Comparison of ENCODE assay signal across 1 cellular context in genomic region chr13:99926014-99926731, GRCh38.
TF ChIP-seq lines count a peak whose summit lies in the region.

No MANE protein-coding gene starts in this region.

TF ChIP-seq in K562, 482 proteins besides CTCF, POLR2A, EP300 and RAD21 (continued from another document):
- TF ChIP-seq MGA (IDR thresholded peaks at IDR 0.05) (peak; percentile 76), E2F1 (CRISPR knock-in tag; IDR thresholded peaks at IDR 0.05) (no peak), E2F6 (IDR thresholded peaks at IDR 0.05; ENCODE audit: borderline replicate concordance in 1 of 2, extremely low read depth in 1 of 2, insufficient read depth in 1 of 2, insufficient read length in 1 of 2, low read depth in 1 of 2, low read length in 1 of 2, poor library complexity in 1 of 2, severe bottlenecking in 1 of 2) (peak in 1 of 2 experiments; percentile 56), ID3 (CRISPR knock-in tag; IDR thresholded peaks at IDR 0.05) (no peak), ID3 (tag; IDR thresholded peaks at IDR 0.05) (no peak)
